ENCODE assay signal across 9 cellular contexts in genomic region chr9:131656356-131657030, GRCh38.
A peak's percentile ranks its signal among the peaks of the same experiment; 100 is the strongest.
DNase-seq lines count a peak whose midpoint lies in the region; ATAC-seq and TF ChIP-seq lines count a peak whose summit lies in the region.
"Had no signal": no experiment of that assay in that cellular context is flagged by ENCODE, and none has a peak within 500 bp of the region (broad histone marks: within the 10 kb centered on the region; RNA-seq: fewer than 3 reads in every experiment).

No MANE protein-coding gene starts in this region.

- DNase-seq in MCF 10A (ENCODE audit: unreplicated experiment), result no peak
- peak; percentile 71 to 88 for DNase-seq in memory B cell (ENCODE audit: low spot score in 2 of 2)
- peak in 35 of 49 donors; percentile 17 to 81 (median 46) for DNase-seq in substantia nigra (lab: John Stamatoyannopoulos, UW)
- DNase-seq in GM10266 (ENCODE audit: extremely low spot score), result no peak
- DNase-seq in NCI-H128 (lab: John Stamatoyannopoulos, UW; ENCODE audit: unreplicated experiment), result no peak

- no peak for TF ChIP-seq CTCF in MCF 10A (IDR thresholded peaks at IDR 0.05; ENCODE audit: unreplicated experiment)
- TF ChIP-seq CTCF in GM10266 (IDR thresholded peaks at IDR 0.05; ENCODE audit: control insufficient read depth, insufficient read depth, low read depth, missing control alignments), result no peak

- H3K4me1 Mint-ChIP-seq in T-helper 1 cell treated with Interleukin-12 subunit alpha and Interleukin-12 subunit beta and Interleukin-4 antibody, amounts not matched to agents 30 μg/mL and 1 μg/mL, for 36 hours (ENCODE audit: low read depth), result peaks cover 70% of the 10 kb centered on the region
- peaks cover 36% of the 10 kb centered on the region for H3K4me1 Mint-ChIP-seq in MCF 10A (ENCODE audit: insufficient read depth, unreplicated experiment)
- peaks cover 63% of the 10 kb centered on the region for H3K4me1 Mint-ChIP-seq in memory B cell

- intact Hi-C loops in MCF 10A (cut with micrococcal nuclease), result no loop called here

- ATAC-seq in GM18867 (IDR thresholded peaks at IDR 0.05; ENCODE audit: unreplicated experiment) (peak; percentile 66), HG03064 (IDR thresholded peaks at IDR 0.05; ENCODE audit: low read depth, unreplicated experiment) (peak; percentile 64), memory B cell (ENCODE audit: low read depth) (peak; percentile 91)

- CTCF ChIA-PET in MCF 10A (lab: Yijun Ruan, JAX), result interaction anchor here (0.7 kb wide), 1 partner anchor 289 kb away, joined by 3 read pairs; no protein-coding TSS in a partner anchor

- no TSS peak for BruUV-seq in MCF 10A (replicated peaks; lab: Mats Ljungman, UMichigan)

- peak overlapping the region; percentile 46 for H3K27ac ChIP-seq in substantia nigra (ENCODE audit: low read depth, low read length, poor library complexity, severe bottlenecking)
- H3K27ac ChIP-seq: KMS-11 had no signal

- H3K4me3 Mint-ChIP-seq in T-helper 1 cell treated with Interleukin-12 subunit alpha and Interleukin-12 subunit beta and Interleukin-4 antibody, amounts not matched to agents 30 μg/mL and 1 μg/mL, for 36 hours, result peak overlapping the region; percentile 44
- H3K4me3 Mint-ChIP-seq in MCF 10A (ENCODE audit: unreplicated experiment) (no peak overlapping the region), memory B cell (peak overlapping the region; percentile 73)

- H3K27me3 Mint-ChIP-seq in T-helper 1 cell treated with Interleukin-12 subunit alpha and Interleukin-12 subunit beta and Interleukin-4 antibody, amounts not matched to agents 30 μg/mL and 1 μg/mL, for 36 hours (ENCODE audit: low read depth), result no peaks in the 10 kb centered on the region
- H3K27me3 Mint-ChIP-seq in MCF 10A (ENCODE audit: insufficient read depth, unreplicated experiment) (no peaks in the 10 kb centered on the region), memory B cell (no peaks in the 10 kb centered on the region)

- POLR2A ChIA-PET in MCF 10A (lab: Yijun Ruan, JAX), result interaction anchor here (1.1 to 2.3 kb wide), 2 partner anchors 21 to 22 kb away, joined by 5 to 14 read pairs; no protein-coding TSS in a partner anchor

- H3K36me3 Mint-ChIP-seq in T-helper 1 cell treated with Interleukin-12 subunit alpha and Interleukin-12 subunit beta and Interleukin-4 antibody, amounts not matched to agents 30 μg/mL and 1 μg/mL, for 36 hours (ENCODE audit: low read depth), result peaks cover 8% of the 10 kb centered on the region
- H3K36me3 Mint-ChIP-seq in MCF 10A (ENCODE audit: insufficient read depth, unreplicated experiment), result no peaks in the 10 kb centered on the region
- H3K36me3 Mint-ChIP-seq in memory B cell, result peaks cover 5% of the 10 kb centered on the region

- H3K27ac Mint-ChIP-seq in T-helper 1 cell treated with Interleukin-12 subunit alpha and Interleukin-12 subunit beta and Interleukin-4 antibody, amounts not matched to agents 30 μg/mL and 1 μg/mL, for 36 hours, result peak overlapping the region; percentile 84
- peak overlapping the region; percentile 7 for H3K27ac Mint-ChIP-seq in MCF 10A (ENCODE audit: low read depth, unreplicated experiment)
- peak overlapping the region; percentile 94 for H3K27ac Mint-ChIP-seq in memory B cell

- no peaks in the 10 kb centered on the region for H3K9me3 Mint-ChIP-seq in T-helper 1 cell treated with Interleukin-12 subunit alpha and Interleukin-12 subunit beta and Interleukin-4 antibody, amounts not matched to agents 30 μg/mL and 1 μg/mL, for 36 hours
- H3K9me3 Mint-ChIP-seq in MCF 10A (ENCODE audit: unreplicated experiment) (no peaks in the 10 kb centered on the region), memory B cell (no peaks in the 10 kb centered on the region)

Comparison
In these comparisons a context has a peak if more than half of its experiments do, and no peak if none do; other contexts are left out.
1. H3K27ac Mint-ChIP-seq: peak in every context shown above with its lines; median percentile 94 in memory B cell; 84 in T-helper 1 cell treated with Interleukin-12 subunit alpha and Interleukin-12 subunit beta and Interleukin-4 antibody, amounts not matched to agents 30 μg/mL and 1 μg/mL, for 36 hours; 7 in MCF 10A.
2. DNase-seq: peak in memory B cell (2 of 2) and substantia nigra (35 of 49); none in MCF 10A (single experiment), GM10266 (single experiment) and NCI-H128 (single experiment).
3. Peak in every context shown above with its lines, with median percentiles within 50 percentile points of each other: ATAC-seq.